ENCODE assay signal across 15 cellular contexts in the genomic region with DNA sequence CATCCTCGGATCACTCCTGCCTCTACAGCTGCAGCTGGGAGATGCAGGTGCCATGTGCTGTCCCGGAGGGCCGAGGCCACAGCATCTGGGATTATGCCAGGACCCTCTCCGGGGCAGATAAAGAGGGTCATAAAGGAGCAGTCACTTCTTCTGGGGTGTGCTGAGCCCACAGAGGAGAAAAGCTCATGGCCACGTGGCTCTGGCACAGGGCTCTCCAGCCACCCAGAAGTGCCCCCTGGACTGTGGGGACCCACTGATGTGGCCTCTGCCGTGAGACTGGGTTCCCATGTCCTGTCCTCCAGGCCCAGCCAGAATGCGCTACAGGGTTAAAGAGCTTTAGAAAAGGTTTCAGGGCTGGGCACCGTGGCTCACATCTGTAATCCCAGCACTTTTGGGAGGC. TPM values are rescaled to one million over a fixed set of nuclear protein-coding genes. Genes with fewer than 3 reads are reported as not detected.
A peak's percentile ranks its signal among the peaks of the same experiment; 100 is the strongest.
DNase-seq lines count a peak whose midpoint lies in the region; ATAC-seq, FAIRE-seq and TF ChIP-seq lines count a peak whose summit lies in the region.
"Had no signal": no experiment of that assay in that cellular context is flagged by ENCODE, and none has a peak within 500 bp of the region (broad histone marks: within the 10 kb centered on the region; RNA-seq: fewer than 3 reads in every experiment).

No MANE protein-coding gene starts in this region.

- peak; percentile 56 for DNase-seq in NCI-H1105 (lab: John Stamatoyannopoulos, UW)
- no peak for DNase-seq in NCI-H1105 treated with DMSO at 0.1 percent for 48 hours (lab: John Stamatoyannopoulos, UW)
- DNase-seq in left ventricle myocardium inferior = peak; percentile 8
- DNase-seq in heart right ventricle = no peak
- DNase-seq in kidney = peak; percentile 39
- DNase-seq in aorta = peak; percentile 33 to 62
- no peak for DNase-seq in OCI-M2 (lab: John Stamatoyannopoulos, UW; ENCODE audit: unreplicated experiment)
- DNase-seq in putamen (ENCODE audit: low spot score) = no peak
- DNase-seq: Caco-2, DND-41, GDM1, HCEC 1CT, HFFc6 had no signal

- H3K27me3 ChIP-seq in left ventricle myocardium inferior (ENCODE audit: low read depth) (no peaks in the 10 kb centered on the region), heart right ventricle (no peaks in the 10 kb centered on the region), aorta (ENCODE audit: control insufficient read depth in 1 of 2, insufficient read depth in 2 of 2, low read length in 1 of 2) (no peaks in the 10 kb centered on the region)

- H3K4me3 ChIP-seq in left ventricle myocardium inferior (no peak overlapping the region), heart right ventricle (no peak overlapping the region), kidney (ENCODE audit: low read length in 2 of 2) (no peak overlapping the region), aorta (ENCODE audit: low read length in 2 of 2) (no peak overlapping the region)

- H3K9me3 ChIP-seq in left ventricle myocardium inferior (replicated peaks) = no peaks in the 10 kb centered on the region
- no peaks in the 10 kb centered on the region for H3K9me3 ChIP-seq in heart right ventricle
- H3K9me3 ChIP-seq in kidney (ENCODE audit: control insufficient read depth in 1 of 2, low read length in 2 of 2) = no peaks in the 10 kb centered on the region
- no peaks in the 10 kb centered on the region for H3K9me3 ChIP-seq in aorta (ENCODE audit: control insufficient read depth, low read length)
- H3K9me3 ChIP-seq: Caco-2 had no signal

- TF ChIP-seq CTCF in left ventricle myocardium inferior (IDR thresholded peaks at IDR 0.05; ENCODE audit: borderline replicate concordance) (no peak), heart right ventricle (IDR thresholded peaks at IDR 0.05) (no peak), kidney (IDR thresholded peaks at IDR 0.05; ENCODE audit: borderline replicate concordance, extremely low read depth, insufficient read depth) (no peak)

- ATAC-seq in heart right ventricle (no peak), aorta (ENCODE audit: low FRiP score) (no peak)

- intact Hi-C loops in left ventricle myocardium inferior (cut with micrococcal nuclease) (loop anchor here (5.0 kb wide), 1 partner anchor 172 kb away; no protein-coding TSS in a partner anchor), heart right ventricle (cut with DNase I) (loop anchor here in 7 of 10 donors (5.0 to 10.0 kb wide), 4 partner anchors 77 to 264 kb away; a partner anchor contains a TSS), kidney (cut with DNase I) (loop anchor here (5.0 kb wide), 1 partner anchor 172 kb away; no protein-coding TSS in a partner anchor), aorta (cut with DNase I) (loop anchor here (5.0 kb wide), 2 partner anchors 107 to 267 kb away; a partner anchor contains a TSS)

- H3K27ac ChIP-seq in left ventricle myocardium inferior (replicated peaks) (no peak overlapping the region), heart right ventricle (no peak overlapping the region), kidney (ENCODE audit: low read depth in 2 of 2, low read length in 2 of 2) (no peak overlapping the region), aorta (ENCODE audit: low read depth in 1 of 2, low read length in 2 of 2) (no peak overlapping the region)
- H3K27ac ChIP-seq: 22Rv1 had no signal

- H3K9ac ChIP-seq in kidney (ENCODE audit: low read length in 2 of 2) = no peak overlapping the region

- peaks cover 10% of the 10 kb centered on the region for H3K36me3 ChIP-seq in left ventricle myocardium inferior
- H3K36me3 ChIP-seq in heart right ventricle = peaks cover 0 to 20% (median 0%) of the 10 kb centered on the region in 9 donors
- peaks cover 2 to 18% of the 10 kb centered on the region in 2 donors for H3K36me3 ChIP-seq in kidney (ENCODE audit: control insufficient read depth in 1 of 2, insufficient read depth in 2 of 2, low read length in 2 of 2)
- no peaks in the 10 kb centered on the region for H3K36me3 ChIP-seq in aorta (ENCODE audit: control insufficient read depth in 1 of 2, insufficient read depth in 2 of 2, low read length in 1 of 2)

- peaks cover 22% of the 10 kb centered on the region for H3K4me1 ChIP-seq in left ventricle myocardium inferior
- H3K4me1 ChIP-seq in heart right ventricle = peaks cover 0 to 20% (median 0%) of the 10 kb centered on the region in 9 donors
- peaks cover 2 to 3% of the 10 kb centered on the region in 2 donors for H3K4me1 ChIP-seq in kidney (ENCODE audit: control insufficient read depth in 1 of 2, insufficient read depth in 1 of 2, low read depth in 1 of 2, low read length in 2 of 2)
- no peaks in the 10 kb centered on the region for H3K4me1 ChIP-seq in aorta (ENCODE audit: control insufficient read depth in 1 of 2, insufficient read depth in 2 of 2, low read length in 2 of 2)

- FAIRE-seq in kidney (lab: Jason Lieb, UNC) = no peak
- FAIRE-seq: GM12892 had no signal

- WGBS in heart right ventricle, 2 donors = 70 to 80% methylated on average over 8 of the region's 8 CpGs
- WGBS in aorta, 2 donors = 78 to 80% methylated on average over 7 to 8 of the region's 8 CpGs

RNA-seq across cellular contexts. Expression of a gene that starts 35.5 kb away (rescaled TPM):
- total RNA-seq in left ventricle myocardium inferior (13.0 TPM), heart right ventricle (10 to 100 TPM; 10.4 to 19.4 (median 13.4) TPM), kidney (22.4 TPM), aorta (10 to 100 TPM; 21.8 to 30.5 TPM)
- polyA plus RNA-seq in heart right ventricle (10 to 100 TPM; 15.0 to 22.2 TPM), kidney (ENCODE audit: insufficient read depth, low read depth, low replicate concordance) (13.0 TPM), aorta (10 to 100 TPM in 1 of 2 donors, 1 to 10 TPM in 1; 8.6 to 32.2 TPM)

Comparison
In these comparisons a context has a peak if more than half of its experiments do, and no peak if none do; other contexts are left out.
1. DNase-seq: peak in NCI-H1105 (single experiment), left ventricle myocardium inferior (single experiment), kidney (single experiment) and aorta (2 of 2); none in NCI-H1105 treated with DMSO at 0.1 percent for 48 hours (single experiment), heart right ventricle (0 of 2), OCI-M2 (single experiment) and putamen (single experiment).